Comparison of ENCODE assay signal across 14 cellular contexts in genomic region chr2:131055169-131056065, GRCh38. TPM values are rescaled to one million over a fixed set of nuclear protein-coding genes. Genes with fewer than 3 reads are reported as not detected.
DNase-seq lines count a peak whose midpoint lies in the region; ATAC-seq and TF ChIP-seq lines count a peak whose summit lies in the region.
"Had no signal": no experiment of that assay in that cellular context is flagged by ENCODE, and none has a peak within 500 bp of the region (broad histone marks: within the 10 kb centered on the region; RNA-seq: fewer than 3 reads in every experiment).

No MANE protein-coding gene starts in this region.

- H3K4me3 ChIP-seq in CD4-positive, alpha-beta memory T cell (ENCODE audit: low read length in 2 of 2), result no peak overlapping the region
- no peak overlapping the region for H3K4me3 ChIP-seq in fibroblast of mammary gland (ENCODE audit: control insufficient read depth, low read depth, low read length)
- H3K4me3 ChIP-seq: thyroid gland had no signal

- no peak overlapping the region for H3K4me3 Mint-ChIP-seq in CD4-positive, alpha-beta memory T cell
- no peak overlapping the region for H3K4me3 Mint-ChIP-seq in activated T-helper 17 cell treated with anti-CD3 and anti-CD28 coated beads, Interleukin-2, amount 50 U/mL, for 72 hours
- H3K4me3 Mint-ChIP-seq: activated naive CD8-positive, alpha-beta T cell treated with anti-CD3 and anti-CD28 coated beads, Interleukin-2, amount 10 ng/mL, durations not matched to agents 7 days and 5 days had no signal

- no peaks in the 10 kb centered on the region for H3K4me1 ChIP-seq in CD4-positive, alpha-beta memory T cell (ENCODE audit: insufficient read depth, low read length)

- H3K27ac Mint-ChIP-seq in CD4-positive, alpha-beta memory T cell, result peak overlapping the region in 4 of 7 donors; percentile 13 to 82 (median 47)
- H3K27ac Mint-ChIP-seq in activated T-helper 17 cell treated with anti-CD3 and anti-CD28 coated beads, Interleukin-2, amount 50 U/mL, for 72 hours, result peak overlapping the region; percentile 6
- H3K27ac Mint-ChIP-seq: activated naive CD8-positive, alpha-beta T cell treated with anti-CD3 and anti-CD28 coated beads, Interleukin-2, amount 10 ng/mL, durations not matched to agents 7 days and 5 days had no signal

- H3K27me3 ChIP-seq in CD4-positive, alpha-beta memory T cell (ENCODE audit: insufficient read depth, low read length), result no peaks in the 10 kb centered on the region
- H3K27me3 ChIP-seq: thyroid gland had no signal

- H3K9me3 Mint-ChIP-seq in CD4-positive, alpha-beta memory T cell, result peaks cover 0 to 3% (median 0%) of the 10 kb centered on the region in 8 donors
- H3K9me3 Mint-ChIP-seq in activated T-helper 17 cell treated with anti-CD3 and anti-CD28 coated beads, Interleukin-2, amount 50 U/mL, for 72 hours, result no peaks in the 10 kb centered on the region
- H3K9me3 Mint-ChIP-seq: activated naive CD8-positive, alpha-beta T cell treated with anti-CD3 and anti-CD28 coated beads, Interleukin-2, amount 10 ng/mL, durations not matched to agents 7 days and 5 days had no signal

- no peaks in the 10 kb centered on the region for H3K9me3 ChIP-seq in CD4-positive, alpha-beta memory T cell (ENCODE audit: control insufficient read depth in 1 of 2, low read length in 2 of 2)
- H3K9me3 ChIP-seq: thyroid gland had no signal

- peaks cover 13 to 32% (median 23%) of the 10 kb centered on the region in 4 donors for H3K4me1 Mint-ChIP-seq in CD4-positive, alpha-beta memory T cell
- peaks cover 5% of the 10 kb centered on the region for H3K4me1 Mint-ChIP-seq in activated T-helper 17 cell treated with anti-CD3 and anti-CD28 coated beads, Interleukin-2, amount 50 U/mL, for 72 hours

- H3K27me3 Mint-ChIP-seq in CD4-positive, alpha-beta memory T cell, result no peaks in the 10 kb centered on the region
- H3K27me3 Mint-ChIP-seq in activated T-helper 17 cell treated with anti-CD3 and anti-CD28 coated beads, Interleukin-2, amount 50 U/mL, for 72 hours, result no peaks in the 10 kb centered on the region
- H3K27me3 Mint-ChIP-seq: activated naive CD8-positive, alpha-beta T cell treated with anti-CD3 and anti-CD28 coated beads, Interleukin-2, amount 10 ng/mL, durations not matched to agents 7 days and 5 days had no signal

- POLR2A ChIA-PET in CD4-positive, alpha-beta memory T cell (lab: Charles Lee; ENCODE audit: partially characterized antibody), result no interaction called here

- intact Hi-C loops in CD4-positive, alpha-beta memory T cell (cut with micrococcal nuclease), result no loop called here

- peaks cover 59 to 84% of the 10 kb centered on the region in 2 donors for H3K36me3 Mint-ChIP-seq in CD4-positive, alpha-beta memory T cell
- H3K36me3 Mint-ChIP-seq in activated T-helper 17 cell treated with anti-CD3 and anti-CD28 coated beads, Interleukin-2, amount 50 U/mL, for 72 hours (ENCODE audit: low read depth), result peaks cover 96% of the 10 kb centered on the region

- CTCF ChIA-PET in CD4-positive, alpha-beta memory T cell (lab: Charles Lee; ENCODE audit: partially characterized antibody), result no interaction called here

- no peak for ATAC-seq in activated T-helper 17 cell treated with anti-CD3 and anti-CD28 coated beads, Interleukin-2, amount 50 U/mL, for 72 hours (replicated peaks)
- ATAC-seq: left colon had no signal

- no peak overlapping the region for H3K27ac ChIP-seq in CD4-positive, alpha-beta memory T cell (ENCODE audit: low read depth, low read length)
- H3K27ac ChIP-seq: thyroid gland had no signal

- peaks cover 55% of the 10 kb centered on the region for H3K36me3 ChIP-seq in CD4-positive, alpha-beta memory T cell (ENCODE audit: insufficient read depth, low read length)

- no peak for TF ChIP-seq CTCF in fibroblast of mammary gland (conservative IDR thresholded peaks at IDR 0.05; ENCODE audit: control insufficient read depth, insufficient read depth, low read depth, low read length)

- DNase-seq in CD4-positive, alpha-beta memory T cell, result no peak
- DNase-seq in fibroblast of mammary gland (ENCODE audit: low read depth) (peak; percentile 44), putamen (ENCODE audit: low spot score) (peak; percentile 72), cerebellar cortex (ENCODE audit: low spot score) (no peak), DMS53 (lab: John Stamatoyannopoulos, UW) (no peak)
- DNase-seq in stimulated activated naive CD4-positive, alpha-beta T cell (lab: John Stamatoyannopoulos, UW), result no peak
- no peak for DNase-seq in activated naive CD4-positive, alpha-beta T cell treated with Interleukin-2 at 50 U/mL for 16 hours
- DNase-seq: activated CD4-positive, alpha-beta T cell treated with anti-CD3 and anti-CD28 coated beads for 4 hours; activated naive CD8-positive, alpha-beta T cell treated with anti-CD3 and anti-CD28 coated beads, Interleukin-2, amount 10 ng/mL, durations not matched to agents 7 days and 5 days; DMS 273 treated with DMSO at 0.1 percent for 48 hours; left colon; NCI-H1436 treated with DMSO at 0.1 percent for 48 hours had no signal

RNA-seq across cellular contexts. Expression of gene FAM168B, which starts 37.8 kb away (rescaled TPM):
- 10 to 100 TPM; 79.4 to 81.0 TPM for total RNA-seq in CD4-positive, alpha-beta memory T cell
- polyA plus RNA-seq in CD4-positive, alpha-beta memory T cell, result 10 to 100 TPM; 17.4 to 37.2 TPM
- total RNA-seq in activated T-helper 17 cell treated with anti-CD3 and anti-CD28 coated beads, Interleukin-2, amount 50 U/mL, for 72 hours, result 10 to 100 TPM; 69.2 to 77.1 TPM

RNA-seq across cellular contexts. Expression of gene PLEKHB2, which starts 49.7 kb away (rescaled TPM):
- 10 to 100 TPM; 45.5 to 48.3 TPM for total RNA-seq in CD4-positive, alpha-beta memory T cell
- polyA plus RNA-seq in CD4-positive, alpha-beta memory T cell, result 10 to 100 TPM; 70.3 to 84.2 TPM
- total RNA-seq in activated T-helper 17 cell treated with anti-CD3 and anti-CD28 coated beads, Interleukin-2, amount 50 U/mL, for 72 hours, result 10 to 100 TPM; 59.8 to 64.5 TPM

Comparison
In these comparisons a context has a peak if more than half of its experiments do, and no peak if none do; other contexts are left out.
1. DNase-seq: peak in fibroblast of mammary gland (single experiment) and putamen (single experiment); none in CD4-positive, alpha-beta memory T cell (0 of 5), cerebellar cortex (single experiment), stimulated activated naive CD4-positive, alpha-beta T cell (0 of 6), DMS53 (single experiment) and activated naive CD4-positive, alpha-beta T cell treated with Interleukin-2 at 50 U/mL for 16 hours (single experiment).